In genomic region chr2:203965190-203965589, GRCh38 we compare ENCODE assay signal across 4 cellular contexts. TPM values are rescaled to one million over a fixed set of nuclear protein-coding genes. Genes with fewer than 3 reads are reported as not detected.
"Had no signal": no experiment of that assay in that cellular context is flagged by ENCODE, and none has a peak within 500 bp of the region (broad histone marks: within the 10 kb centered on the region; RNA-seq: fewer than 3 reads in every experiment).

No MANE protein-coding gene starts in this region.

RNA-seq across cellular contexts. Expression of gene ICOS, which starts 28.6 kb away (rescaled TPM):
- total RNA-seq: kidney epithelial cell, left ventricle myocardium inferior, lung microvascular endothelial cell had no signal
- polyA plus RNA-seq: hepatocyte had no signal
